Comparison of ENCODE assay signal across 8 cellular contexts in the genomic region with DNA sequence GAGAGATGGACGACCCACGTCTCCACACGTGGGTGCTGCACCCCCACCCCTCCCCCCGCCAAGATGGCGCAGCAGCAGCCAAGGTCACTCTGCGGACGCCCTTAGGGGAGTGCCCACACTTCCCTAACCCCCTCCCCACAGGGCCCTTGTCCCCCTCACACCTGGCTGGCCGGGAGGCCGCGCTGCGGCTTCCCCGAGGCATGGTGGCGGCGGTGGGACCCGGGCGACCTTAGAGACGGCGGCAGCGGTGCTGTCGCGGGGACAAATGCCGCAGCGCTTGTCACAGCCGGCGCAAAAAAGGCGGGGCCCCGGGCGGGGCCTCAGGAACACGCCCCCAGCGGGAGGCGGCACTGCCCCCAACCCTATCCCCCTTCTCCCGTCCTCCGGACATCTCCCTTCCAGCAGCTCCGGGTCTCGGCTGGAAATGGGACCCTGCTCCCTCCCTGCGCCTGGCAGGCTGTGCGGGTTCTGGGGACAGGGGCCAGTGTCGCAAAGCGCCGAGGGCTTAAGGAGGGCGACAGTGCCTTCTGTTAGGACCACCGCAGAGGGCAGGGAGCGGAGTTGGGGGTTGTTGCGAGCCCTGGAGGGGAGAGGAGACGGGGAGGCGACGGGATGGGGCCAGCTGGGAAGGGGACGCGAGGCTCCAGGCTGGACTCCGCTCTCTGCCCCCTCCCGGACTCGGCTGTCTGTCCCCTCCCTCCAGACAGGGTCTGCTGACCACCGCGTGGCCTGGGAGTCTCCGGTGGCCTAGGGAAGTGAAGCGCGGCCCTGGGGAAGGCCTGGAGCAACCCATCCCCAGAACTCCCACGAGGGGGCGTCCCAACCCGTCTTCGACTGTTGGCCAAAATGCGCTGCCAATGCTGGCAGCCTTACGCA. TPM values are rescaled to one million over a fixed set of nuclear protein-coding genes. Genes with fewer than 3 reads are reported as not detected.
DNase-seq lines count a peak whose midpoint lies in the region; ATAC-seq and TF ChIP-seq lines count a peak whose summit lies in the region.

TSS of gene CHCHD10 (minus strand) at position 300 of the 876 bp plus-strand sequence. CDS start at position 202, 98 bp downstream.

- no peaks in the 10 kb centered on the region for H3K36me3 Mint-ChIP-seq in natural killer cell

- DNase-seq in NCI-H2081 (lab: John Stamatoyannopoulos, UW) (peak; percentile 47 to 60), NCI-H2081 treated with DMSO at 0.1 percent for 48 hours (lab: John Stamatoyannopoulos, UW) (no peak), Peyer's patch (peak; percentile 87 to 93 (median 91)), fibroblast of peridontal ligament (ENCODE audit: extremely low read depth) (peak; percentile 68), natural killer cell (peak; percentile 73)
- peak; percentile 47 to 63 for DNase-seq in activated T-helper 1 cell treated with anti-CD3 and anti-CD28 coated beads, Interleukin-2, amount 50 U/mL, for 16 hours (ENCODE audit: low read depth in 1 of 2, low spot score in 1 of 2)
- DNase-seq in stimulated activated naive CD4-positive, alpha-beta T cell treated with Interleukin-2 at 50 U/mL for 16 hours (lab: John Stamatoyannopoulos, UW), result peak; percentile 67

- H3K4me1 Mint-ChIP-seq in natural killer cell, result peaks cover 16 to 42% of the 10 kb centered on the region in 2 donors

- H3K27me3 ChIP-seq in HUES48 (ENCODE audit: control insufficient read depth, insufficient read depth, low read length), result peaks cover 9% of the 10 kb centered on the region
- no peaks in the 10 kb centered on the region for H3K27me3 ChIP-seq in Peyer's patch

- H3K36me3 ChIP-seq in HUES48 (ENCODE audit: control insufficient read depth, insufficient read depth, low read length) (peaks cover 12% of the 10 kb centered on the region), Peyer's patch (peaks cover 0 to 13% (median 0%) of the 10 kb centered on the region in 3 donors)

- H3K9me3 ChIP-seq in HUES48 (ENCODE audit: control insufficient read depth, insufficient read depth, low read length), result no peaks in the 10 kb centered on the region
- H3K9me3 ChIP-seq in Peyer's patch, result no peaks in the 10 kb centered on the region

- peak within 1 kb of the TSS; percentile 78 for H3K4me3 Mint-ChIP-seq in natural killer cell

- peak; percentile 70 to 82 (median 72) for ATAC-seq in natural killer cell

- H3K27ac ChIP-seq in HUES48 (ENCODE audit: low read depth, low read length), result peak within 1 kb of the TSS; percentile 83
- H3K27ac ChIP-seq in Peyer's patch, result peak within 1 kb of the TSS; percentile 83 to 94 (median 87)

- no peaks in the 10 kb centered on the region for H3K27me3 Mint-ChIP-seq in natural killer cell (ENCODE audit: low read depth in 2 of 2)

- TF ChIP-seq CTCF in Peyer's patch (IDR thresholded peaks at IDR 0.05) (peak; percentile 59 to 80 (median 76)), natural killer cell (IDR thresholded peaks at IDR 0.05) (peak; percentile 65)

- H3K27ac Mint-ChIP-seq in natural killer cell, result peak within 1 kb of the TSS in 1 of 2 donors; percentile 72

- no peaks in the 10 kb centered on the region for H3K9me3 Mint-ChIP-seq in natural killer cell

- H3K4me3 ChIP-seq in HUES48 (ENCODE audit: low read depth, low read length) (peak within 1 kb of the TSS; percentile 82), Peyer's patch (peak within 1 kb of the TSS; percentile 63 to 81 (median 78))

- peak; percentile 85 to 95 for TF ChIP-seq POLR2A in Peyer's patch (IDR thresholded peaks at IDR 0.05)

- H3K9ac ChIP-seq in HUES48 (ENCODE audit: low read depth, low read length), result peak within 1 kb of the TSS; percentile 70

- intact Hi-C loops in natural killer cell (cut with micrococcal nuclease), result loop anchor here (5.0 kb wide), 1 partner anchor 79 kb away; no protein-coding TSS in a partner anchor

- H3K4me1 ChIP-seq in HUES48 (ENCODE audit: control insufficient read depth, insufficient read depth, low read length) (peaks cover 21% of the 10 kb centered on the region), Peyer's patch (peaks cover 0 to 59% (median 33%) of the 10 kb centered on the region in 4 donors)

RNA-seq across cellular contexts. Expression of gene CHCHD10, which starts in this region (rescaled TPM):
- total RNA-seq in Peyer's patch, result 100 to 1,000 TPM; 112 to 219 (median 142) TPM
- total RNA-seq in natural killer cell, result 10 to 100 TPM in 2 of 3 donors, 1 to 10 TPM in 1; 9.3 to 22.5 (median 13.8) TPM

Comparison
In these comparisons a context has a peak if more than half of its experiments do, and no peak if none do; other contexts are left out.
1. RNA of gene CHCHD10 (total RNA-seq): 112 to 219 TPM in Peyer's patch; 9.3 to 22.5 TPM in natural killer cell; every median in the first group is over 4 times any median in the second.